In the genomic region with DNA sequence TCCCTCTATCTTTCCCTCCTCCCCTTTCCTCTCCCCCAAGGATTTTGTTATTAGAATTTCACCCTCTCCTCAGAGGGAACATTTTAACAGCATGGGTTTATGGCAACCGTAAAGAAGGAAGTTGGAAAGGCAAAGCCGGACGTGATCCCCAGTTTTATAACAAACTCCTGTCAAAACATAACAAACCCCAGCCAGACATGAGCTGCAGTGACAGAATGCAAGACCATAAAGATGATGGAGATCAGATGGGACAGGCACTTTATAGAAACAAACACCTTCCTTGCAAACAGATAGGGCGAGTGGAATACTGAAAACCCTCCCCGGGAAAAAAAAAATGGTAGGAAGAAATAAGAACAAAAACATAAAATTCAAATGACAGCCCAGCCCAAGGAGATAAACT, we compare ENCODE assay signal across 23 cellular contexts.
DNase-seq lines count a peak whose midpoint lies in the region; ATAC-seq and TF ChIP-seq lines count a peak whose summit lies in the region.
"Had no signal": no experiment of that assay in that cellular context is flagged by ENCODE, and none has a peak within 500 bp of the region (broad histone marks: within the 10 kb centered on the region; RNA-seq: fewer than 3 reads in every experiment).

No MANE protein-coding gene starts in this region.

- no peak for DNase-seq in IMR-90
- peak in 1 of 2 donors; percentile 10 for DNase-seq in fibroblast of lung (ENCODE audit: low read depth in 2 of 2)
- peak in 1 of 2 donors; percentile 78 for DNase-seq in uterus
- no peak for DNase-seq in kidney tubule cell (ENCODE audit: low spot score)
- no peak for DNase-seq in natural killer cell treated with Interleukin-12 subunit alpha and Interleukin-12 subunit beta and Interleukin-15 and Interleukin-18, amount 100 ng/mL, for 72 hours (ENCODE audit: low spot score)
- DNase-seq in activated CD4-positive, alpha-beta T cell treated with anti-CD3 and anti-CD28 coated beads, Interleukin-2, amount 50 U/mL, for 48 hours = no peak
- DNase-seq: ACHN; CD4-positive, alpha-beta memory T cell; H9; KBM-7; MM.1S; NCI-H1092; NCI-H1436; NCI-H187 treated with DMSO at 0.1 percent for 48 hours; NCI-H2107; NCI-H2227 treated with DMSO at 0.1 percent for 48 hours; NCI-H510A; NCI-H748 treated with DMSO at 0.1 percent for 48 hours had no signal

- H3K36me3 Mint-ChIP-seq in nephron (ENCODE audit: low read depth) = peaks cover 29% of the 10 kb centered on the region
- H3K36me3 Mint-ChIP-seq in natural killer cell treated with Interleukin-12 subunit alpha and Interleukin-12 subunit beta and Interleukin-15 and Interleukin-18, amount 100 ng/mL, for 72 hours = peaks cover 4% of the 10 kb centered on the region
- H3K36me3 Mint-ChIP-seq: CD4-positive, alpha-beta memory T cell had no signal

- H4K20me1 ChIP-seq in IMR-90 (ENCODE audit: insufficient read depth, low read length) (no peaks in the 10 kb centered on the region), fibroblast of lung (ENCODE audit: control insufficient read depth, extremely low read depth, insufficient read depth, low read length) (no peaks in the 10 kb centered on the region)
- H4K20me1 ChIP-seq: BLaER1 treated with 17β-estradiol and CSF1 and Interleukin-3, amounts not matched to agents 10 nM and 100 nM had no signal

- no peak overlapping the region for H2AFZ ChIP-seq in IMR-90 (replicated peaks; ENCODE audit: low read length, poor library complexity)
- H2AFZ ChIP-seq in fibroblast of lung (ENCODE audit: low read length) = peak overlapping the region; percentile 37

- H2AK9ac ChIP-seq in IMR-90 (replicated peaks; ENCODE audit: low read depth, low read length, poor library complexity) = no peak overlapping the region

- H3K79me1 ChIP-seq in IMR-90 (ENCODE audit: low read depth in 1 of 2, low read length in 2 of 2) = peaks cover 0 to 8% of the 10 kb centered on the region in 2 experiments; a peak in 1 of 4 replicates

- H4K5ac ChIP-seq in IMR-90 (ENCODE audit: low read depth, low read length) = peak overlapping the region; percentile 16; the same call in 1 of the 2 replicates

- H3K4ac ChIP-seq in IMR-90 (ENCODE audit: low read depth, low read length) = no peak overlapping the region

- no peaks in the 10 kb centered on the region for H3K79me2 ChIP-seq in fibroblast of lung (ENCODE audit: control insufficient read depth, insufficient read depth, low read length)

- TF ChIP-seq RAD21 in IMR-90 (IDR thresholded peaks at IDR 0.05; ENCODE audit: low read length) = no peak

- peak overlapping the region in 1 of 2 experiments; percentile 16; a peak in 2 of 4 replicates for H4K8ac ChIP-seq in IMR-90 (ENCODE audit: low read depth in 2 of 2, low read length in 2 of 2)

- H3K4me3 ChIP-seq in IMR-90 (ENCODE audit: insufficient read depth, low read depth, low read length) (no peak overlapping the region; the same call in 1 of the 2 replicates), fibroblast of lung (replicated peaks in 1 of 4; ENCODE audit: control extremely low read depth in 1 of 4, insufficient read depth in 1 of 4, low read depth in 3 of 4, low read length in 4 of 4) (peak overlapping the region in 1 of 4 experiments; percentile 20), uterus (no peak overlapping the region)
- H3K4me3 ChIP-seq: BLaER1 treated with 17β-estradiol and CSF1 and Interleukin-3, amounts not matched to agents 10 nM and 100 nM; SJSA1 had no signal

- H3K27ac ChIP-seq in IMR-90 (ENCODE audit: insufficient read depth, low read length) = no peak overlapping the region
- no peak overlapping the region for H3K27ac ChIP-seq in fibroblast of lung (ENCODE audit: insufficient read depth, low read length)
- peak overlapping the region; percentile 57 to 65 for H3K27ac ChIP-seq in uterus
- H3K27ac ChIP-seq: BLaER1 treated with 17β-estradiol and CSF1 and Interleukin-3, amounts not matched to agents 10 nM and 100 nM; SJSA1 had no signal

- H3K9me3 Mint-ChIP-seq in nephron = peaks cover 20% of the 10 kb centered on the region
- H3K9me3 Mint-ChIP-seq in natural killer cell treated with Interleukin-12 subunit alpha and Interleukin-12 subunit beta and Interleukin-15 and Interleukin-18, amount 100 ng/mL, for 72 hours = peaks cover 8% of the 10 kb centered on the region

- no peak overlapping the region for H4K91ac ChIP-seq in IMR-90 (ENCODE audit: insufficient read depth, low read depth, low read length)

- peak overlapping the region; percentile 39 for H3K4me2 ChIP-seq in IMR-90 (ENCODE audit: low read depth, low read length)
- peak overlapping the region; percentile 56 for H3K4me2 ChIP-seq in fibroblast of lung (ENCODE audit: extremely low read depth, insufficient read depth, low read length)
- H3K4me2 ChIP-seq: BLaER1 treated with 17β-estradiol and CSF1 and Interleukin-3, amounts not matched to agents 10 nM and 100 nM had no signal

- H2BK120ac ChIP-seq in IMR-90 (ENCODE audit: low read depth, low read length) = no peak overlapping the region

- dilution Hi-C loops in IMR-90 (cut with HindIII; ENCODE audit: low sequenced_read_pairs, unreplicated experiment) = no loop called here

- H2BK15ac ChIP-seq in IMR-90 (ENCODE audit: low read depth, low read length) = no peak overlapping the region

- no peak overlapping the region for H2BK20ac ChIP-seq in IMR-90 (ENCODE audit: low read depth, low read length)

- H3K23ac ChIP-seq in IMR-90 (ENCODE audit: low read depth, low read length) = 0 out of 2 replicates have a peak overlapping the region, but pooled peaks have one; percentile 28

- H3K4me1 ChIP-seq in IMR-90 (ENCODE audit: control insufficient read depth, insufficient read depth, low read length) (peaks cover 5% of the 10 kb centered on the region), fibroblast of lung (ENCODE audit: control insufficient read depth, extremely low read depth, insufficient read depth, low read length) (no peaks in the 10 kb centered on the region), uterus (peaks cover 0 to 5% of the 10 kb centered on the region in 2 donors)
- H3K4me1 ChIP-seq: BLaER1 treated with 17β-estradiol and CSF1 and Interleukin-3, amounts not matched to agents 10 nM and 100 nM; SJSA1 had no signal

- peak; percentile 21; the same call in 1 of the 2 replicates for ATAC-seq in IMR-90 (ENCODE audit: low read depth)
- no peak for ATAC-seq in natural killer cell treated with Interleukin-12 subunit alpha and Interleukin-12 subunit beta and Interleukin-15 and Interleukin-18, amount 100 ng/mL, for 72 hours
- ATAC-seq: HepG2, Right ventricle myocardium inferior had no signal

- peak overlapping the region; percentile 60; the same call in 1 of the 2 replicates for H3K18ac ChIP-seq in IMR-90 (ENCODE audit: low read depth, low read length)

- no peaks in the 10 kb centered on the region; the same call in 1 of the 2 replicates for H3K9me1 ChIP-seq in IMR-90 (ENCODE audit: insufficient read depth, low read length)

- intact Hi-C loops in IMR-90 (cut with micrococcal nuclease) (no loop called here), uterus (cut with DNase I; ENCODE audit: low total_unique reads) (no loop called here)

- no peak overlapping the region for H2AK5ac ChIP-seq in IMR-90 (ENCODE audit: low read depth, low read length)

- no peak overlapping the region for H2BK5ac ChIP-seq in IMR-90 (ENCODE audit: low read depth, low read length, poor library complexity, severe bottlenecking)

- in situ Hi-C loops in IMR-90 (cut with MboI; ENCODE audit: low sequenced_read_pairs) = no loop called here

- H3K9me3 ChIP-seq in IMR-90 (ENCODE audit: control insufficient read depth, insufficient read depth, low read length) = no peaks in the 10 kb centered on the region
- H3K9me3 ChIP-seq in fibroblast of lung (ENCODE audit: control insufficient read depth, insufficient read depth, low read depth, low read length) = no peaks in the 10 kb centered on the region
- H3K9me3 ChIP-seq in uterus = no peaks in the 10 kb centered on the region
- H3K9me3 ChIP-seq: SJSA1 had no signal

- peak overlapping the region; percentile 58 to 90 (median 80) for H3K27ac Mint-ChIP-seq in nephron
- H3K27ac Mint-ChIP-seq in natural killer cell treated with Interleukin-12 subunit alpha and Interleukin-12 subunit beta and Interleukin-15 and Interleukin-18, amount 100 ng/mL, for 72 hours = no peak overlapping the region
- H3K27ac Mint-ChIP-seq: CD4-positive, alpha-beta memory T cell; H9 had no signal

- H3K27me3 Mint-ChIP-seq in nephron (ENCODE audit: low read depth) = no peaks in the 10 kb centered on the region
- no peaks in the 10 kb centered on the region for H3K27me3 Mint-ChIP-seq in natural killer cell treated with Interleukin-12 subunit alpha and Interleukin-12 subunit beta and Interleukin-15 and Interleukin-18, amount 100 ng/mL, for 72 hours
- H3K27me3 Mint-ChIP-seq: CD4-positive, alpha-beta memory T cell had no signal

- WGBS in IMR-90 (ENCODE audit: extremely low coverage in 2 of 2, insufficient read length in 1 of 2), 2 experiments = no CpG with 5 or more reads among the region's 5 CpGs

- no peak overlapping the region for H3K14ac ChIP-seq in IMR-90 (replicated peaks; ENCODE audit: low read depth, low read length)

- H3K27me3 ChIP-seq in IMR-90 (ENCODE audit: control insufficient read depth, insufficient read depth, low read length) (no peaks in the 10 kb centered on the region), fibroblast of lung (ENCODE audit: control insufficient read depth, insufficient read depth, low read length) (no peaks in the 10 kb centered on the region), uterus (no peaks in the 10 kb centered on the region)
- H3K27me3 ChIP-seq: BLaER1 treated with 17β-estradiol and CSF1 and Interleukin-3, amounts not matched to agents 10 nM and 100 nM; SJSA1 had no signal

- no peak overlapping the region for H3K56ac ChIP-seq in IMR-90 (ENCODE audit: extremely low read depth, insufficient read depth, low read length)

- CTCF ChIA-PET in IMR-90 (lab: Yijun Ruan, JAX) = no interaction called here

- no peak for TF ChIP-seq CTCF in IMR-90 (conservative IDR thresholded peaks at IDR 0.05; ENCODE audit: low read depth, low read length)
- no peak for TF ChIP-seq CTCF in fibroblast of lung (conservative IDR thresholded peaks at IDR 0.05 in 1 of 2, IDR thresholded peaks at IDR 0.05 in 1 of 2; ENCODE audit: low read depth in 1 of 2, low read length in 2 of 2)
- no peak for TF ChIP-seq CTCF in nephron (IDR thresholded peaks at IDR 0.05; ENCODE audit: unreplicated experiment in 3 of 3)
- no peak for TF ChIP-seq CTCF in uterus (IDR thresholded peaks at IDR 0.05)

- H3K9ac ChIP-seq in IMR-90 (ENCODE audit: low read depth, low read length) (no peak overlapping the region), fibroblast of lung (ENCODE audit: insufficient read depth, low read length) (no peak overlapping the region)
- H3K9ac ChIP-seq: BLaER1 treated with 17β-estradiol and CSF1 and Interleukin-3, amounts not matched to agents 10 nM and 100 nM had no signal

- H3K36me3 ChIP-seq in IMR-90 (ENCODE audit: control insufficient read depth, insufficient read depth, low read length) = no peaks in the 10 kb centered on the region
- no peaks in the 10 kb centered on the region for H3K36me3 ChIP-seq in fibroblast of lung (ENCODE audit: control insufficient read depth, insufficient read depth, low read length)
- H3K36me3 ChIP-seq in uterus = no peaks in the 10 kb centered on the region
- H3K36me3 ChIP-seq: BLaER1 treated with 17β-estradiol and CSF1 and Interleukin-3, amounts not matched to agents 10 nM and 100 nM; SJSA1 had no signal

- no TSS peak for BruUV-seq in IMR-90 (replicated peaks; lab: Mats Ljungman, UMichigan)

- TF ChIP-seq POLR2A in IMR-90 (IDR thresholded peaks at IDR 0.05; ENCODE audit: low read depth, low read length) = no peak
- no peak for TF ChIP-seq POLR2A in uterus (IDR thresholded peaks at IDR 0.05)

- H3K4me3 Mint-ChIP-seq in nephron = peak overlapping the region in 2 of 3 experiments; percentile 15 to 24
- no peak overlapping the region for H3K4me3 Mint-ChIP-seq in natural killer cell treated with Interleukin-12 subunit alpha and Interleukin-12 subunit beta and Interleukin-15 and Interleukin-18, amount 100 ng/mL, for 72 hours
- H3K4me3 Mint-ChIP-seq: CD4-positive, alpha-beta memory T cell; H9 had no signal

- POLR2A ChIA-PET in IMR-90 (lab: Charles Lee; ENCODE audit: unreplicated experiment) = interaction anchor here (0.7 kb wide), 2 partner anchors 9 to 63 kb away, joined by 6 to 7 read pairs; no protein-coding TSS in a partner anchor

- H3K4me1 Mint-ChIP-seq in nephron = peaks cover 42% of the 10 kb centered on the region
- no peaks in the 10 kb centered on the region for H3K4me1 Mint-ChIP-seq in natural killer cell treated with Interleukin-12 subunit alpha and Interleukin-12 subunit beta and Interleukin-15 and Interleukin-18, amount 100 ng/mL, for 72 hours (ENCODE audit: low read depth in 2 of 2)
- H3K4me1 Mint-ChIP-seq: CD4-positive, alpha-beta memory T cell had no signal

Comparison
In these comparisons a context has a peak if more than half of its experiments do, and no peak if none do; other contexts are left out.
1. H3K27ac ChIP-seq: peak in uterus (2 of 2); none in IMR-90 (single experiment) and fibroblast of lung (single experiment).
2. H3K27ac Mint-ChIP-seq: peak in nephron (3 of 3); none in natural killer cell treated with Interleukin-12 subunit alpha and Interleukin-12 subunit beta and Interleukin-15 and Interleukin-18, amount 100 ng/mL, for 72 hours (0 of 2).